25 cellular contexts compared by ENCODE assay signal in genomic region chr7:153446490-153446889, GRCh38.
"Had no signal": no experiment of that assay in that cellular context is flagged by ENCODE, and none has a peak within 500 bp of the region (broad histone marks: within the 10 kb centered on the region; RNA-seq: fewer than 3 reads in every experiment).

No MANE protein-coding gene starts in this region.

- ATAC-seq: naive thymus-derived CD8-positive, alpha-beta T cell; natural killer cell treated with Interleukin-12 subunit alpha and Interleukin-12 subunit beta and Interleukin-15 and Interleukin-18, amount 100 ng/mL, for 72 hours; pancreas; stimulated activated effector memory CD8-positive, alpha-beta T cell treated with anti-CD3 and anti-CD28 coated beads, Interleukin-12 subunit alpha, Interleukin-12 subunit beta, amount 100 ng/mL, for 72 hours; stimulated activated naive B cell treated with anti-CD40 and anti-IgM and Interleukin-4, amounts not matched to agents 10 μg/mL and 1 μg/mL and 100 μg/mL, for 72 hours; upper lobe of right lung had no signal

- H3K4me1 Mint-ChIP-seq: naive B cell; naive thymus-derived CD8-positive, alpha-beta T cell; neural progenitor cell; stimulated activated effector memory CD8-positive, alpha-beta T cell treated with anti-CD3 and anti-CD28 coated beads, Interleukin-12 subunit alpha, Interleukin-12 subunit beta, amount 100 ng/mL, for 72 hours; stimulated activated naive B cell treated with anti-CD40 and anti-IgM and Interleukin-4, amounts not matched to agents 10 μg/mL and 1 μg/mL and 100 μg/mL, for 72 hours had no signal

- H3K36me3 ChIP-seq: neural progenitor cell, pancreas, prostate gland, right atrium auricular region, sigmoid colon, stomach, tibial artery, transverse colon, upper lobe of right lung, vagina had no signal

- H3K27me3 ChIP-seq: neural progenitor cell, pancreas, right atrium auricular region, sigmoid colon, stomach, tibial artery, transverse colon, upper lobe of right lung, vagina had no signal

- H3K9me3 ChIP-seq: pancreas, prostate gland, right atrium auricular region, stomach, tibial artery, transverse colon, upper lobe of right lung, vagina had no signal

- H3K27ac Mint-ChIP-seq: naive B cell; naive thymus-derived CD8-positive, alpha-beta T cell; natural killer cell treated with Interleukin-12 subunit alpha and Interleukin-12 subunit beta and Interleukin-15 and Interleukin-18, amount 100 ng/mL, for 72 hours; neural progenitor cell; stimulated activated effector memory CD8-positive, alpha-beta T cell treated with anti-CD3 and anti-CD28 coated beads, Interleukin-12 subunit alpha, Interleukin-12 subunit beta, amount 100 ng/mL, for 72 hours; stimulated activated naive B cell treated with anti-CD40 and anti-IgM and Interleukin-4, amounts not matched to agents 10 μg/mL and 1 μg/mL and 100 μg/mL, for 72 hours; stimulated activated naive CD8-positive, alpha-beta T cell treated with anti-CD3 and anti-CD28 coated beads, Interleukin-15, Interleukin-2, amounts not matched to agents 100 ng/mL and 50 ng/mL, for 24 hours; type B pancreatic cell had no signal

- H3K4me3 ChIP-seq: neural progenitor cell, pancreas, prostate gland, right atrium auricular region, sigmoid colon, stomach, tibial artery, transverse colon, upper lobe of right lung, vagina had no signal

- H3K27ac ChIP-seq: neural progenitor cell, pancreas, prostate gland, right atrium auricular region, sigmoid colon, stomach, tibial artery, transverse colon, upper lobe of right lung, vagina had no signal

- H3K4me3 Mint-ChIP-seq: naive B cell; naive thymus-derived CD8-positive, alpha-beta T cell; natural killer cell treated with Interleukin-12 subunit alpha and Interleukin-12 subunit beta and Interleukin-15 and Interleukin-18, amount 100 ng/mL, for 72 hours; neural progenitor cell; stimulated activated effector memory CD8-positive, alpha-beta T cell treated with anti-CD3 and anti-CD28 coated beads, Interleukin-12 subunit alpha, Interleukin-12 subunit beta, amount 100 ng/mL, for 72 hours; stimulated activated naive B cell treated with anti-CD40 and anti-IgM and Interleukin-4, amounts not matched to agents 10 μg/mL and 1 μg/mL and 100 μg/mL, for 72 hours; stimulated activated naive CD8-positive, alpha-beta T cell treated with anti-CD3 and anti-CD28 coated beads, Interleukin-15, Interleukin-2, amounts not matched to agents 100 ng/mL and 50 ng/mL, for 24 hours; type B pancreatic cell had no signal

- H3K36me3 Mint-ChIP-seq: naive B cell; naive thymus-derived CD8-positive, alpha-beta T cell; natural killer cell treated with Interleukin-12 subunit alpha and Interleukin-12 subunit beta and Interleukin-15 and Interleukin-18, amount 100 ng/mL, for 72 hours; neural progenitor cell; stimulated activated effector memory CD8-positive, alpha-beta T cell treated with anti-CD3 and anti-CD28 coated beads, Interleukin-12 subunit alpha, Interleukin-12 subunit beta, amount 100 ng/mL, for 72 hours; stimulated activated naive B cell treated with anti-CD40 and anti-IgM and Interleukin-4, amounts not matched to agents 10 μg/mL and 1 μg/mL and 100 μg/mL, for 72 hours; type B pancreatic cell had no signal

- H3K4me1 ChIP-seq: neural progenitor cell, pancreas, prostate gland, right atrium auricular region, tibial artery, transverse colon, upper lobe of right lung, vagina had no signal

- H3K27me3 Mint-ChIP-seq: naive B cell; natural killer cell treated with Interleukin-12 subunit alpha and Interleukin-12 subunit beta and Interleukin-15 and Interleukin-18, amount 100 ng/mL, for 72 hours; stimulated activated naive B cell treated with anti-CD40 and anti-IgM and Interleukin-4, amounts not matched to agents 10 μg/mL and 1 μg/mL and 100 μg/mL, for 72 hours; stimulated activated naive CD8-positive, alpha-beta T cell treated with anti-CD3 and anti-CD28 coated beads, Interleukin-15, Interleukin-2, amounts not matched to agents 100 ng/mL and 50 ng/mL, for 24 hours; type B pancreatic cell had no signal

- DNase-seq: naive B cell; naive thymus-derived CD8-positive, alpha-beta T cell; occipital lobe; pancreas; retina; sigmoid colon; small intestine; stimulated activated CD4-positive, alpha-beta T cell treated with anti-CD3 and anti-CD28 coated beads, Interleukin-15, amount 100 ng/mL, for 24 hours; stimulated activated CD4-positive, alpha-beta T cell treated with anti-CD3 and anti-CD28 coated beads, Interleukin-2, amount 100 ng/mL, for 24 hours; stimulated activated CD4-positive, alpha-beta T cell treated with anti-CD3 and anti-CD28 coated beads, Interleukin-2, amount 100 ng/mL, for 48 hours; stimulated activated CD4-positive, alpha-beta T cell treated with anti-CD3 and anti-CD28 coated beads, Interleukin-4, amount 100 ng/mL, for 24 hours; stimulated activated naive B cell treated with anti-CD40 and anti-IgM and Interleukin-4, amounts not matched to agents 10 μg/mL and 1 μg/mL and 100 μg/mL, for 72 hours; stimulated activated naive CD4-positive, alpha-beta T cell treated with Interleukin-2 at 50 U/mL for 16 hours; stomach; tibial artery; transverse colon; upper lobe of right lung had no signal
